Comparison of ENCODE assay signal across 10 cellular contexts in the genomic region with DNA sequence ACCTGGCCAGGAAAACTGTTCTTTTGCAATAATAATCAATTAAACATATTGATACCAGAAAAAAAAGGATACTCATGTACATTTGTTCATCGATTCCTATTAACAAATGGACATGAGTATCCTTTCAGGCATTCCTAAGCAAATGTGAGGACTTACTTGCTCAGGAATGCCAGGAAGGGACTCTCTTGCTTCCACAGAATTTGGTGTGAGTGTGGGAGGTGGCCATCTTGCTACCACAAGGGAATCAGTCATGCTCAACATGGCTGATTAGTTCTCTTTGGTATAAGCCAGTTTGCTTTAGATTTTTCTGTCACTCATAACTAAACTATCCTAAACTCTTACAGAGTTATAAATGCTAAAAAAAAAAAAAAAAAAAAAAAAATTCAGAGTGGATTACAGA.
"Had no signal": no experiment of that assay in that cellular context is flagged by ENCODE, and none has a peak within 500 bp of the region (broad histone marks: within the 10 kb centered on the region; RNA-seq: fewer than 3 reads in every experiment).

No MANE protein-coding gene starts in this region.

- DNase-seq: activated T-cell treated with anti-CD3 and anti-CD28 coated beads, Interleukin-2, amount 50 U/mL, for 1 hour; amniotic stem cell; dorsolateral prefrontal cortex; pancreas; stimulated activated CD4-positive, alpha-beta T cell treated with anti-CD3 and anti-CD28 coated beads, Interleukin-4, amount 100 ng/mL, for 1 hour; T-helper 2 cell had no signal

- H3K4me3 ChIP-seq: breast epithelium, dorsolateral prefrontal cortex, esophagus muscularis mucosa, pancreas, thoracic aorta had no signal

- H3K27me3 ChIP-seq: breast epithelium, dorsolateral prefrontal cortex, esophagus muscularis mucosa, foreskin keratinocyte, pancreas had no signal

- H3K9me3 ChIP-seq: pancreas, thoracic aorta had no signal

- H3K4me1 ChIP-seq: breast epithelium, esophagus muscularis mucosa, pancreas had no signal

- ATAC-seq: pancreas had no signal

- H3K27ac ChIP-seq: breast epithelium, dorsolateral prefrontal cortex, esophagus muscularis mucosa, foreskin keratinocyte, pancreas had no signal

- H3K36me3 ChIP-seq: breast epithelium had no signal
